In genomic region chr10:98638920-98639319, GRCh38 we compare ENCODE assay signal across 35 cellular contexts.
"Had no signal": no experiment of that assay in that cellular context is flagged by ENCODE, and none has a peak within 500 bp of the region (broad histone marks: within the 10 kb centered on the region; RNA-seq: fewer than 3 reads in every experiment).

No MANE protein-coding gene starts in this region.

- H3K27me3 ChIP-seq: adrenal gland, body of pancreas, Peyer's patch had no signal

- H3K36me3 ChIP-seq: adrenal gland, Peyer's patch had no signal

- H3K4me1 ChIP-seq: adrenal gland, body of pancreas, Peyer's patch had no signal

- FAIRE-seq: astrocyte had no signal

- H3K9me3 ChIP-seq: adrenal gland, body of pancreas, Peyer's patch had no signal

- H3K27ac ChIP-seq: adrenal gland, body of pancreas, Peyer's patch, VCaP had no signal

- H3K4me3 ChIP-seq: adrenal gland, body of pancreas, Peyer's patch had no signal

- DNase-seq: activated B cell treated with CpG ODN at 0.5 μM for 24 hours; activated CD4-positive, alpha-beta memory T cell treated with anti-CD3 and anti-CD28 coated beads for 36 hours; activated CD4-positive, alpha-beta T cell treated with anti-CD3 and anti-CD28 coated beads for 4 hours; activated CD4-positive, alpha-beta T cell treated with anti-CD3 and anti-CD28 coated beads, Interleukin-2, amount 50 U/mL, for 1 hour; activated CD4-positive, CD25-positive, alpha-beta regulatory T cell treated with anti-CD3 and anti-CD28 coated beads, Interleukin-2, amount 50 U/mL, for 72 hours; activated CD8-positive, alpha-beta memory T cell treated with anti-CD3 and anti-CD28 coated beads, Interleukin-2, amount 50 U/mL, for 4 hours; activated gamma-delta T cell treated with Interleukin-2 at 50 U/mL for 16 hours; activated naive CD4-positive, alpha-beta T cell treated with anti-CD3 and anti-CD28 coated beads for 36 hours; activated T-cell treated with anti-CD3 and anti-CD28 coated beads for 4 hours; activated T-cell treated with anti-CD3 and anti-CD28 coated beads, Interleukin-2, amount 50 U/mL, for 4 hours; adrenal gland; body of pancreas; central memory CD4-positive, alpha-beta T cell; Kasumi-1; MM.1S; NCI-H1092; NCI-H1436 treated with DMSO at 0.1 percent for 48 hours; NCI-H1694 treated with DMSO at 0.1 percent for 48 hours; NCI-H2029; NCI-H345; NCI-H524 treated with DMSO at 0.1 percent for 48 hours; NCI-H748 treated with DMSO at 0.1 percent for 48 hours; NK-92 treated with Interleukin-12 subunit alpha and Interleukin-12 subunit beta, amount 100 ng/mL, for 24 hours; PC-3; Peyer's patch; RPMI8226; SIG-M5; SW 1271; T-helper 1 cell; T-helper 2 cell; T-helper 9 cell had no signal

- ATAC-seq: activated naive CD4-positive, alpha-beta T cell treated with anti-CD3 and anti-CD28 coated beads, Interleukin-2, amount 50 U/mL, for 72 hours; activated T-cell treated with anti-CD3 and anti-CD28 coated beads, Interleukin-2, amount 50 U/mL, for 4 hours; body of pancreas; PC-3; Right ventricle myocardium inferior had no signal
